ENCODE assay signal across 36 cellular contexts in the genomic region with DNA sequence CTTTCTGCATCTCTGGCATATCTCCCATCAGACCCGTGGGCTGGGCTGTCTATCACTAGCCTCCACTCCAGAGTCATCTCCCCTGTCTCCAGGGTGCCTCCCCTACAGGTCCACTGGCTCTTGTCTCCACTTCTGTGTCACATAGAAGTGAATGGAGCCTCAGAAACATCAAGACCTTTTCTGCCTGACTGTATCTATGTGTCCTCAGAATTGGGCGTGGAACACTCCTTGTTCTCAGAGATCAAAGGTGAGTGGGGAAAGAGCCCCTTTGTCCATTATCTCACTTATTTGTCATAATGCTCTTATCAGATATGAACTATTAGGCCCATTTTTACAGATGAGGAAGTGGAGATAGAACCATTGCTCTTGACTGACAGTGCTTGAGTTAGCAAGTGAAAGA.
"Had no signal": no experiment of that assay in that cellular context is flagged by ENCODE, and none has a peak within 500 bp of the region (broad histone marks: within the 10 kb centered on the region; RNA-seq: fewer than 3 reads in every experiment).

No MANE protein-coding gene starts in this region.

- H3K4me1 ChIP-seq: ascending aorta had no signal

- H3K36me3 ChIP-seq: ascending aorta, cardiac muscle cell had no signal

- DNase-seq: activated B cell treated with CpG ODN at 0.5 μM for 24 hours; activated CD4-positive, alpha-beta memory T cell treated with anti-CD3 and anti-CD28 coated beads, Interleukin-2, amount 10 ng/mL, durations not matched to agents 7 days and 5 days; activated CD4-positive, alpha-beta T cell treated with anti-CD3 and anti-CD28 coated beads for 4 hours; activated CD4-positive, alpha-beta T cell treated with anti-CD3 and anti-CD28 coated beads, Interleukin-2, amount 10 ng/mL, durations not matched to agents 24 days and 14 days; activated CD4-positive, alpha-beta T cell treated with anti-CD3 and anti-CD28 coated beads, Interleukin-2, amount 50 U/mL, for 1 hour; activated CD4-positive, alpha-beta T cell treated with anti-CD3 and anti-CD28 coated beads, Interleukin-2, amount 50 U/mL, for 4 hours; activated CD4-positive, CD25-positive, alpha-beta regulatory T cell treated with anti-CD3 and anti-CD28 coated beads, Interleukin-2, amount 50 U/mL, for 72 hours; activated CD8-positive, alpha-beta memory T cell treated with anti-CD3 and anti-CD28 coated beads for 24 hours; activated CD8-positive, alpha-beta memory T cell treated with anti-CD3 and anti-CD28 coated beads, Interleukin-2, amount 10 ng/mL, durations not matched to agents 7 days and 5 days; activated CD8-positive, alpha-beta memory T cell treated with anti-CD3 and anti-CD28 coated beads, Interleukin-2, amount 50 U/mL, for 48 hours; activated CD8-positive, alpha-beta T cell treated with anti-CD3 and anti-CD28 coated beads, Interleukin-2, amount 10 ng/mL, durations not matched to agents 7 days and 5 days; activated effector memory CD4-positive, alpha-beta T cell treated with Interleukin-2 at 50 U/mL for 16 hours; activated gamma-delta T cell; activated naive CD4-positive, alpha-beta T cell treated with anti-CD3 and anti-CD28 coated beads, Interleukin-2, amount 10 ng/mL, durations not matched to agents 7 days and 5 days; activated naive CD4-positive, alpha-beta T cell treated with Interleukin-2 at 50 U/mL for 16 hours; activated naive CD8-positive, alpha-beta T cell treated with anti-CD3 and anti-CD28 coated beads, Interleukin-2, amount 10 ng/mL, durations not matched to agents 7 days and 5 days; activated naive CD8-positive, alpha-beta T cell treated with anti-CD3 and anti-CD28 coated beads, Interleukin-2, amount 50 U/mL, for 24 hours; activated T-cell treated with anti-CD3 and anti-CD28 coated beads, Interleukin-2, amount 50 U/mL, for 24 hours; activated T-cell treated with anti-CD3 and anti-CD28 coated beads, Interleukin-2, amount 50 U/mL, for 48 hours; amygdala; anterior cingulate cortex; caudate nucleus; cerebellar nuclear complex; T-helper 2 cell; T-helper 9 cell had no signal

- H3K27me3 ChIP-seq: ascending aorta, cardiac muscle cell had no signal

- H3K27me3 Mint-ChIP-seq: activated CD4-positive, alpha-beta memory T cell treated with anti-CD3 and anti-CD28 coated beads, Interleukin-2, amount 10 ng/mL, durations not matched to agents 7 days and 5 days; activated CD8-positive, alpha-beta memory T cell treated with anti-CD3 and anti-CD28 coated beads, Interleukin-2, amount 10 ng/mL, durations not matched to agents 7 days and 5 days; activated naive CD4-positive, alpha-beta T cell treated with anti-CD3 and anti-CD28 coated beads, Interleukin-2, amount 10 ng/mL, durations not matched to agents 7 days and 5 days; activated naive CD8-positive, alpha-beta T cell; activated naive CD8-positive, alpha-beta T cell treated with anti-CD3 and anti-CD28 coated beads, Interleukin-2, amount 50 U/mL, for 24 hours; activated T-cell treated with anti-CD3 and anti-CD28 coated beads, Interleukin-2, amount 50 U/mL, for 24 hours; brain had no signal

- H3K9me3 Mint-ChIP-seq: activated B cell treated with CpG ODN at 0.5 μM for 24 hours; activated CD4-positive, alpha-beta memory T cell treated with anti-CD3 and anti-CD28 coated beads, Interleukin-2, amount 10 ng/mL, durations not matched to agents 7 days and 5 days; activated CD4-positive, alpha-beta T cell treated with anti-CD3 and anti-CD28 coated beads, Interleukin-2, amount 10 ng/mL, durations not matched to agents 24 days and 14 days; activated naive CD4-positive, alpha-beta T cell treated with anti-CD3 and anti-CD28 coated beads, Interleukin-2, amount 10 ng/mL, durations not matched to agents 7 days and 5 days; activated naive CD8-positive, alpha-beta T cell treated with anti-CD3 and anti-CD28 coated beads, Interleukin-2, amount 10 ng/mL, durations not matched to agents 7 days and 5 days; activated naive CD8-positive, alpha-beta T cell treated with anti-CD3 and anti-CD28 coated beads, Interleukin-2, amount 50 U/mL, for 24 hours; activated T-cell treated with anti-CD3 and anti-CD28 coated beads, Interleukin-2, amount 50 U/mL, for 24 hours; activated T-helper 2 cell treated with anti-CD3 and anti-CD28 coated beads, Interferon-gamma antibody, Interleukin-2, Interleukin-4, amounts not matched to agents 10 μg/mL and 5 μg/mL and 100 μg/mL, durations not matched to agents 14 hours and 24 hours and 36 hours; central memory CD8-positive, alpha-beta T cell; T-helper 1 cell treated with Interleukin-12 subunit alpha and Interleukin-12 subunit beta and Interleukin-4 antibody, amounts not matched to agents 30 μg/mL and 1 μg/mL, for 36 hours; T-helper 2 cell treated with Interferon-gamma antibody and Interleukin-4, amounts not matched to agents 5 μg/mL and 100 μg/mL, for 36 hours had no signal

- H3K4me3 ChIP-seq: ascending aorta, cardiac muscle cell had no signal

- H3K27ac Mint-ChIP-seq: activated B cell treated with CpG ODN at 0.5 μM for 24 hours; activated CD4-positive, alpha-beta memory T cell treated with anti-CD3 and anti-CD28 coated beads, Interleukin-2, amount 10 ng/mL, durations not matched to agents 7 days and 5 days; activated CD4-positive, alpha-beta T cell treated with anti-CD3 and anti-CD28 coated beads, Interleukin-2, amount 10 ng/mL, durations not matched to agents 24 days and 14 days; activated CD8-positive, alpha-beta memory T cell treated with anti-CD3 and anti-CD28 coated beads, Interleukin-2, amount 10 ng/mL, durations not matched to agents 7 days and 5 days; activated CD8-positive, alpha-beta T cell treated with anti-CD3 and anti-CD28 coated beads, Interleukin-2, amount 10 ng/mL, durations not matched to agents 7 days and 5 days; activated naive CD4-positive, alpha-beta T cell treated with anti-CD3 and anti-CD28 coated beads, Interleukin-2, amount 10 ng/mL, durations not matched to agents 7 days and 5 days; activated naive CD4-positive, alpha-beta T cell treated with anti-CD3 and anti-CD28 coated beads, Interleukin-2, amount 50 U/mL, for 24 hours; activated naive CD8-positive, alpha-beta T cell; activated naive CD8-positive, alpha-beta T cell treated with anti-CD3 and anti-CD28 coated beads, Interleukin-2, amount 10 ng/mL, durations not matched to agents 7 days and 5 days; activated naive CD8-positive, alpha-beta T cell treated with anti-CD3 and anti-CD28 coated beads, Interleukin-2, amount 50 U/mL, for 24 hours; activated T-cell treated with anti-CD3 and anti-CD28 coated beads, Interleukin-2, amount 50 U/mL, for 24 hours; activated T-helper 2 cell treated with anti-CD3 and anti-CD28 coated beads, Interferon-gamma antibody, Interleukin-2, Interleukin-4, amounts not matched to agents 10 μg/mL and 5 μg/mL and 100 μg/mL, durations not matched to agents 14 hours and 24 hours and 36 hours; brain; T-helper 1 cell treated with Interleukin-12 subunit alpha and Interleukin-12 subunit beta and Interleukin-4 antibody, amounts not matched to agents 30 μg/mL and 1 μg/mL, for 36 hours; T-helper 2 cell treated with Interferon-gamma antibody and Interleukin-4, amounts not matched to agents 5 μg/mL and 100 μg/mL, for 36 hours had no signal

- H3K9me3 ChIP-seq: ascending aorta had no signal

- H3K36me3 Mint-ChIP-seq: activated CD8-positive, alpha-beta memory T cell treated with anti-CD3 and anti-CD28 coated beads, Interleukin-2, amount 10 ng/mL, durations not matched to agents 7 days and 5 days; activated naive CD4-positive, alpha-beta T cell treated with anti-CD3 and anti-CD28 coated beads, Interleukin-2, amount 10 ng/mL, durations not matched to agents 7 days and 5 days; activated naive CD4-positive, alpha-beta T cell treated with anti-CD3 and anti-CD28 coated beads, Interleukin-2, amount 50 U/mL, for 24 hours; activated naive CD8-positive, alpha-beta T cell; activated naive CD8-positive, alpha-beta T cell treated with anti-CD3 and anti-CD28 coated beads, Interleukin-2, amount 10 ng/mL, durations not matched to agents 7 days and 5 days; brain had no signal

- H3K4me1 Mint-ChIP-seq: activated B cell treated with CpG ODN at 0.5 μM for 24 hours; activated CD4-positive, alpha-beta memory T cell treated with anti-CD3 and anti-CD28 coated beads, Interleukin-2, amount 10 ng/mL, durations not matched to agents 7 days and 5 days; activated CD4-positive, alpha-beta T cell treated with anti-CD3 and anti-CD28 coated beads, Interleukin-2, amount 10 ng/mL, durations not matched to agents 24 days and 14 days; activated CD8-positive, alpha-beta memory T cell treated with anti-CD3 and anti-CD28 coated beads, Interleukin-2, amount 10 ng/mL, durations not matched to agents 7 days and 5 days; activated naive CD4-positive, alpha-beta T cell treated with anti-CD3 and anti-CD28 coated beads, Interleukin-2, amount 10 ng/mL, durations not matched to agents 7 days and 5 days; activated naive CD4-positive, alpha-beta T cell treated with anti-CD3 and anti-CD28 coated beads, Interleukin-2, amount 50 U/mL, for 24 hours; activated naive CD8-positive, alpha-beta T cell treated with anti-CD3 and anti-CD28 coated beads, Interleukin-2, amount 10 ng/mL, durations not matched to agents 7 days and 5 days; activated naive CD8-positive, alpha-beta T cell treated with anti-CD3 and anti-CD28 coated beads, Interleukin-2, amount 50 U/mL, for 24 hours; brain; central memory CD8-positive, alpha-beta T cell had no signal

- H3K4me3 Mint-ChIP-seq: activated B cell treated with CpG ODN at 0.5 μM for 24 hours; activated CD4-positive, alpha-beta memory T cell treated with anti-CD3 and anti-CD28 coated beads, Interleukin-2, amount 10 ng/mL, durations not matched to agents 7 days and 5 days; activated CD4-positive, alpha-beta T cell treated with anti-CD3 and anti-CD28 coated beads, Interleukin-2, amount 10 ng/mL, durations not matched to agents 24 days and 14 days; activated CD8-positive, alpha-beta memory T cell treated with anti-CD3 and anti-CD28 coated beads, Interleukin-2, amount 10 ng/mL, durations not matched to agents 7 days and 5 days; activated CD8-positive, alpha-beta T cell treated with anti-CD3 and anti-CD28 coated beads, Interleukin-2, amount 10 ng/mL, durations not matched to agents 7 days and 5 days; activated naive CD4-positive, alpha-beta T cell treated with anti-CD3 and anti-CD28 coated beads, Interleukin-2, amount 10 ng/mL, durations not matched to agents 7 days and 5 days; activated naive CD4-positive, alpha-beta T cell treated with anti-CD3 and anti-CD28 coated beads, Interleukin-2, amount 50 U/mL, for 24 hours; activated naive CD8-positive, alpha-beta T cell; activated naive CD8-positive, alpha-beta T cell treated with anti-CD3 and anti-CD28 coated beads, Interleukin-2, amount 10 ng/mL, durations not matched to agents 7 days and 5 days; activated naive CD8-positive, alpha-beta T cell treated with anti-CD3 and anti-CD28 coated beads, Interleukin-2, amount 50 U/mL, for 24 hours; activated T-cell treated with anti-CD3 and anti-CD28 coated beads, Interleukin-2, amount 50 U/mL, for 24 hours; brain; central memory CD8-positive, alpha-beta T cell; T-helper 1 cell treated with Interleukin-12 subunit alpha and Interleukin-12 subunit beta and Interleukin-4 antibody, amounts not matched to agents 30 μg/mL and 1 μg/mL, for 36 hours; T-helper 2 cell treated with Interferon-gamma antibody and Interleukin-4, amounts not matched to agents 5 μg/mL and 100 μg/mL, for 36 hours had no signal

- ATAC-seq: activated CD8-positive, alpha-beta memory T cell treated with anti-CD3 and anti-CD28 coated beads, Interleukin-2, amount 10 ng/mL, durations not matched to agents 7 days and 5 days; activated CD8-positive, alpha-beta T cell treated with anti-CD3 and anti-CD28 coated beads, Interleukin-2, amount 10 ng/mL, durations not matched to agents 7 days and 5 days; activated naive CD8-positive, alpha-beta T cell treated with anti-CD3 and anti-CD28 coated beads, Interleukin-2, amount 50 U/mL, for 24 hours had no signal

- FAIRE-seq: bronchial epithelial cell, TTC549 had no signal
